In genomic region chr10:47942351-47943019, GRCh38 we compare ENCODE assay signal across 20 cellular contexts. TPM values are rescaled to one million over a fixed set of nuclear protein-coding genes. Genes with fewer than 3 reads are reported as not detected.
DNase-seq lines count a peak whose midpoint lies in the region; ATAC-seq, FAIRE-seq and TF ChIP-seq lines count a peak whose summit lies in the region.
"Not testable (repeated sequence)": the region's sequence is repeated elsewhere in the genome, so short reads cannot be mapped to it uniquely, and the experiment has no call there.
"Had no signal": no experiment of that assay in that cellular context is flagged by ENCODE, and none has a peak within 500 bp of the region (broad histone marks: within the 10 kb centered on the region; RNA-seq: fewer than 3 reads in every experiment).

No MANE protein-coding gene starts in this region.

- DNase-seq in Ammon's horn (ENCODE audit: low spot score), result peak; percentile 2
- peak in 60 of 76 experiments; percentile 2 to 80 (median 40) for DNase-seq in HUDEP-2 (lab: John Stamatoyannopoulos, UW; ENCODE audit: unreplicated experiment in 76 of 76)
- DNase-seq in Panc1 (ENCODE audit: low read depth, low spot score), result not testable (repeated sequence)
- peak; percentile 47 for DNase-seq in mammary epithelial cell
- DNase-seq in Right ventricle myocardium inferior (ENCODE audit: missing footprints), result peak; percentile 37
- peak; percentile 7 for DNase-seq in iPS-NIHi7 (ENCODE audit: extremely low spot score)
- peak; percentile 3 for DNase-seq in middle frontal gyrus (ENCODE audit: extremely low spot score, low spot score)
- peak; percentile 79 for DNase-seq in small intestine

- not testable (repeated sequence) for H3K4me1 ChIP-seq in Panc1 (ENCODE audit: control insufficient read depth, insufficient read depth, low read length); mammary epithelial cell (ENCODE audit: insufficient read depth, low read length); small intestine (ENCODE audit: control insufficient read depth in 2 of 2, insufficient read depth in 1 of 2, low read depth in 1 of 2, low read length in 1 of 2)

- not testable (repeated sequence) for H2AFZ ChIP-seq in mammary epithelial cell (ENCODE audit: low read depth, low read length)

- H3K36me3 ChIP-seq in Panc1 (ENCODE audit: control insufficient read depth, insufficient read depth, low read length); mammary epithelial cell (ENCODE audit: insufficient read depth, low read length); small intestine (ENCODE audit: control insufficient read depth in 2 of 2, insufficient read depth in 2 of 2, low read length in 2 of 2): not testable (repeated sequence)

- H3K79me2 ChIP-seq in mammary epithelial cell (ENCODE audit: insufficient read depth, low read length), result not testable (repeated sequence)

- not testable (repeated sequence) for H3K4me3 ChIP-seq in Panc1 (ENCODE audit: low read depth in 2 of 2, low read length in 2 of 2); mammary epithelial cell (replicated peaks in 1 of 3; ENCODE audit: insufficient read depth in 1 of 3, low read depth in 2 of 3, low read length in 3 of 3); small intestine (ENCODE audit: low read depth in 1 of 2, low read length in 2 of 2)

- H3K9ac ChIP-seq in mammary epithelial cell (ENCODE audit: insufficient read depth, low read length), result not testable (repeated sequence)

- WGBS in mammary epithelial cell (ENCODE audit: low coverage, missing lambda C conversion rate), result 14% methylated on average over 1 of the region's 8 CpGs
- 24 to 74% (median 34%) methylated on average over 1 to 4 of the region's 8 CpGs for WGBS in small intestine, 3 donors

- FAIRE-seq in small intestine (lab: Jason Lieb, UNC), result not testable (repeated sequence)

- not testable (repeated sequence) for TF ChIP-seq CTCF in Panc1 (IDR thresholded peaks at IDR 0.05); mammary epithelial cell (conservative IDR thresholded peaks at IDR 0.05 in 1 of 2, IDR thresholded peaks at IDR 0.05 in 1 of 2; ENCODE audit: extremely low read depth in 1 of 2, insufficient read depth in 1 of 2, low read depth in 1 of 2, low read length in 2 of 2)

- not testable (repeated sequence) for H4K20me1 ChIP-seq in mammary epithelial cell (ENCODE audit: insufficient read depth, low read length)

- POLR2A ChIA-PET in Panc1 (lab: Charles Lee), result not testable (repeated sequence)

- in situ Hi-C loops in Panc1 (cut with HindIII; ENCODE audit: low pct_unique_long_range_greater_than_20kb, low sequenced_read_pairs); mammary epithelial cell (cut with MboI; ENCODE audit: low sequenced_read_pairs in 2 of 2): not testable (repeated sequence)

- dilution Hi-C loops in mammary epithelial cell (cut with HindIII; ENCODE audit: low sequenced_read_pairs), result not testable (repeated sequence)

- not testable (repeated sequence) for H3K9me3 ChIP-seq in Panc1 (ENCODE audit: control insufficient read depth, insufficient read depth, low read depth, low read length); mammary epithelial cell (replicated peaks; ENCODE audit: insufficient read depth, low read length); small intestine (ENCODE audit: control insufficient read depth, low read depth)

- H3K4me2 ChIP-seq in mammary epithelial cell (ENCODE audit: insufficient read depth, low read depth, low read length), result not testable (repeated sequence)

- not testable (repeated sequence) for H3K27ac ChIP-seq in Panc1 (ENCODE audit: low read length); small intestine (ENCODE audit: low read depth in 1 of 2, low read length in 1 of 2)
- H3K27ac ChIP-seq in mammary epithelial cell (ENCODE audit: insufficient read depth, low read depth, low read length), result peak overlapping the region; percentile 6

- BruUV-seq in Panc1 (replicated peaks; lab: Mats Ljungman, UMichigan); mammary epithelial cell (replicated peaks; lab: Mats Ljungman, UMichigan): not testable (repeated sequence)

- not testable (repeated sequence) for H3K27me3 ChIP-seq in Panc1 (ENCODE audit: control insufficient read depth, insufficient read depth, low read length); mammary epithelial cell (ENCODE audit: insufficient read depth, low read length); small intestine (ENCODE audit: control insufficient read depth in 2 of 2, insufficient read depth in 2 of 2, low read length in 2 of 2)

- ATAC-seq in Panc1, result peak; percentile 35; the same call in 1 of the 2 replicates
- ATAC-seq in Right ventricle myocardium inferior, result peak; percentile 88

- intact Hi-C loops in Panc1 (cut with micrococcal nuclease; ENCODE audit: unreplicated experiment); mammary epithelial cell (cut with micrococcal nuclease); Right ventricle myocardium inferior (cut with DNase I): not testable (repeated sequence)

- CTCF ChIA-PET in Panc1 (lab: Charles Lee); mammary epithelial cell (lab: Charles Lee; ENCODE audit: low non-redundant PET): not testable (repeated sequence)

RNA-seq across cellular contexts. Expression of gene NPY4R2, which starts 24.0 kb away (rescaled TPM):
- total RNA-seq in Panc1 (2021; ENCODE audit: unreplicated experiment) (0.64 TPM), mammary epithelial cell (not detected), Right ventricle myocardium inferior (not detected)
- polyA plus RNA-seq in Panc1 (2012; ENCODE audit: insufficient read length), result 0.27 TPM
- polyA plus RNA-seq in mammary epithelial cell (0.07 TPM), small intestine (under 1 TPM in 2 of 3 donors, not detected in 1; 0.54 to 0.81 TPM)
- not detected for polyA minus RNA-seq in mammary epithelial cell
- total RNA-seq: A172; activated CD4-positive, alpha-beta T cell treated with anti-CD3 and anti-CD28 coated beads, Interleukin-2, amount 10 ng/mL, durations not matched to agents 24 days and 14 days; activated T-helper 2 cell treated with anti-CD3 and anti-CD28 coated beads, Interferon-gamma antibody, Interleukin-2, Interleukin-4, amounts not matched to agents 10 μg/mL and 5 μg/mL and 100 μg/mL, durations not matched to agents 14 hours and 24 hours and 36 hours; CD4-positive, alpha-beta memory T cell; HepG2; naive thymus-derived CD4-positive, alpha-beta T cell; psoas muscle; T-cell; WTC11 had no signal
- polyA plus RNA-seq: CD4-positive, alpha-beta memory T cell; HepG2; naive thymus-derived CD4-positive, alpha-beta T cell; psoas muscle had no signal

RNA-seq across cellular contexts. Expression of gene FAM25C, which starts 57.1 kb away (rescaled TPM):
- total RNA-seq in Panc1 (2021; ENCODE audit: unreplicated experiment) (not detected), mammary epithelial cell (not detected), Right ventricle myocardium inferior (not detected)
- polyA plus RNA-seq in Panc1 (2012; ENCODE audit: insufficient read length), result not detected
- polyA plus RNA-seq in mammary epithelial cell (1.1 TPM), small intestine (not detected)
- polyA minus RNA-seq in mammary epithelial cell, result not detected
- total RNA-seq: A172; activated CD4-positive, alpha-beta T cell treated with anti-CD3 and anti-CD28 coated beads, Interleukin-2, amount 10 ng/mL, durations not matched to agents 24 days and 14 days; activated T-helper 2 cell treated with anti-CD3 and anti-CD28 coated beads, Interferon-gamma antibody, Interleukin-2, Interleukin-4, amounts not matched to agents 10 μg/mL and 5 μg/mL and 100 μg/mL, durations not matched to agents 14 hours and 24 hours and 36 hours; CD4-positive, alpha-beta memory T cell; HepG2; naive thymus-derived CD4-positive, alpha-beta T cell; psoas muscle; SJSA1; skeletal muscle tissue; T-cell; upper lobe of left lung; WTC11 had no signal
- polyA plus RNA-seq: CD4-positive, alpha-beta memory T cell; HepG2; naive thymus-derived CD4-positive, alpha-beta T cell had no signal
